Comparison of ENCODE assay signal across 23 cellular contexts in the genomic region with DNA sequence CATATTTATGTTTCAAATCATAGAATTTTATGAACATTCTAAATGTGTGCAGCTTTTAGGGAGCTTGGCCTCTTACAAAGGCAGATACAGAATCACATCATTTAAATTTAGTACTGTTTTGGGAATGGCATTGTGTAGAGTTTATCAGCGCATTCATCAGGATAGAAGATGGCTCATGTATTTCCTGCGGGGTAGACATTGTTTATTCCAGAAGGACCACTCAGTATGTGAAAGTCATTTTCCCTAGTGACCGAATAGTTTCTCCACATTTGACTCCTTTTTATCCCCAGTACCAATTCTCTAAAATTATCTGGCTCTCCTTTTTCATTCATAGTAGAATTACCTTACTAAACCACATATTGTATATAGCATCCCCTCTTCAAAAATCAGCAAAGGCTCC.
A peak's percentile ranks its signal among the peaks of the same experiment; 100 is the strongest.
DNase-seq lines count a peak whose midpoint lies in the region; ATAC-seq, FAIRE-seq and TF ChIP-seq lines count a peak whose summit lies in the region.
"Had no signal": no experiment of that assay in that cellular context is flagged by ENCODE, and none has a peak within 500 bp of the region (broad histone marks: within the 10 kb centered on the region; RNA-seq: fewer than 3 reads in every experiment).

No MANE protein-coding gene starts in this region.

- H3K4me1 ChIP-seq in H1 (replicated peaks in 1 of 4; ENCODE audit: control insufficient read depth in 3 of 4, insufficient read depth in 4 of 4, low read length in 3 of 4), result no peaks in the 10 kb centered on the region
- no peaks in the 10 kb centered on the region for H3K4me1 ChIP-seq in osteoblast (ENCODE audit: insufficient read depth, low read length)
- H3K4me1 ChIP-seq in upper lobe of right lung, result no peaks in the 10 kb centered on the region
- H3K4me1 ChIP-seq: BLaER1 treated with 17β-estradiol and CSF1 and Interleukin-3, amounts not matched to agents 10 nM and 100 nM; Caco-2 had no signal

- no peak overlapping the region for H3K4ac ChIP-seq in H1 (replicated peaks; ENCODE audit: insufficient read length, low read depth, low read length)

- POLR2A ChIA-PET in H1 (lab: Charles Lee; ENCODE audit: partially characterized antibody), result no interaction called here

- WGBS in H1 (ENCODE audit: extremely low coverage in 1 of 2, insufficient coverage in 1 of 2, insufficient read length in 1 of 2, insufficient replicate concordance in 2 of 2, low coverage in 1 of 2, low lambda C conversion rate in 2 of 2, missing lambda C conversion rate in 1 of 2), 2 experiments, result 74% methylated on average over 3 of the region's 3 CpGs; no CpG with 5 or more reads in 1 of the 2 experiments

- no peaks in the 10 kb centered on the region for H3K79me2 ChIP-seq in H1 (ENCODE audit: control insufficient read depth in 1 of 2, insufficient read depth in 2 of 2, low read length in 2 of 2)
- no peaks in the 10 kb centered on the region for H3K79me2 ChIP-seq in osteoblast (ENCODE audit: insufficient read depth, low read length)

- no peak overlapping the region for H3K56ac ChIP-seq in H1 (replicated peaks; ENCODE audit: insufficient read length, low read depth, low read length)

- no peak overlapping the region for H2BK12ac ChIP-seq in H1 (ENCODE audit: low read depth, low read length)

- no peak overlapping the region for H2BK20ac ChIP-seq in H1 (ENCODE audit: low read length)

- DNase-seq in GM04503 (ENCODE audit: low read depth), result peak; percentile 27
- no peak for DNase-seq in H1 (ENCODE audit: low read depth in 1 of 2, low spot score in 2 of 2)
- peak; percentile 15 for DNase-seq in osteoblast (ENCODE audit: insufficient read length, low spot score, missing footprints)
- no peak for DNase-seq in NCI-H2107 (lab: John Stamatoyannopoulos, UW)
- DNase-seq in frontal cortex (ENCODE audit: low spot score in 2 of 2), result no peak
- DNase-seq in upper lobe of right lung, result no peak
- DNase-seq: 8988T; ACHN; AML-193; Caco-2; Calu3; CD4-positive, alpha-beta T cell; CD8-positive, alpha-beta T cell; DMS79 treated with DMSO at 0.1 percent for 48 hours; GF-D8 had no signal

- TF ChIP-seq POLR2A in H1 (IDR thresholded peaks at IDR 0.05; ENCODE audit: control extremely low read depth in 1 of 2, low read depth in 2 of 2, low read length in 2 of 2), result no peak

- no peak overlapping the region for H2AK5ac ChIP-seq in H1 (ENCODE audit: low read depth, low read length)

- no peak overlapping the region for H4K5ac ChIP-seq in H1 (ENCODE audit: insufficient read length, low read depth, low read length)

- H4K8ac ChIP-seq in H1 (ENCODE audit: extremely low read depth, insufficient read depth, low read length), result no peak overlapping the region

- H2BK15ac ChIP-seq in H1 (ENCODE audit: low read length), result no peak overlapping the region

- H3K9me3 ChIP-seq in H1 (ENCODE audit: insufficient read depth in 2 of 2, low read depth in 1 of 2, low read length in 1 of 2) (no peaks in the 10 kb centered on the region), osteoblast (ENCODE audit: low read depth, low read length) (no peaks in the 10 kb centered on the region), upper lobe of right lung (no peaks in the 10 kb centered on the region)
- H3K9me3 ChIP-seq: BLaER1 treated with 17β-estradiol and CSF1 and Interleukin-3, amounts not matched to agents 10 nM and 100 nM; Caco-2 had no signal

- no peak overlapping the region for H3K18ac ChIP-seq in H1 (ENCODE audit: extremely low read depth, low read length)

- 0 out of 2 replicates have a peak overlapping the region, but pooled peaks have one; percentile 67 for H2AFZ ChIP-seq in H1 (ENCODE audit: low read length)
- no peak overlapping the region for H2AFZ ChIP-seq in osteoblast (ENCODE audit: low read length)

- no peak overlapping the region for H3K14ac ChIP-seq in H1 (ENCODE audit: insufficient read length)

- CTCF ChIA-PET in H1 (lab: Charles Lee; ENCODE audit: partially characterized antibody), result interaction anchor here (0.7 to 1.2 kb wide), 3 partner anchors 13 to 94 kb away, joined by 3 read pairs; no protein-coding TSS in a partner anchor

- no peak overlapping the region for H2BK5ac ChIP-seq in H1 (ENCODE audit: low read depth, low read length)

- no peak overlapping the region for H4K91ac ChIP-seq in H1 (replicated peaks; ENCODE audit: insufficient read length, low read length)

- no peak overlapping the region for H2BK120ac ChIP-seq in H1 (replicated peaks; ENCODE audit: low read depth, low read length)

- no peak for TF ChIP-seq CTCF in H1 (IDR thresholded peaks at IDR 0.05; ENCODE audit: control extremely low read depth in 1 of 3, insufficient read depth in 1 of 3, low read depth in 1 of 3, low read length in 3 of 3)
- TF ChIP-seq CTCF in osteoblast (IDR thresholded peaks at IDR 0.05; ENCODE audit: extremely low read depth, low read depth, low read length), result no peak
- no peak for TF ChIP-seq CTCF in upper lobe of right lung (IDR thresholded peaks at IDR 0.05)

- H3K4me2 ChIP-seq in H1 (ENCODE audit: insufficient read depth in 1 of 2, low read depth in 2 of 2, low read length in 2 of 2), result no peak overlapping the region
- no peak overlapping the region for H3K4me2 ChIP-seq in osteoblast (ENCODE audit: insufficient read depth, low read length)
- H3K4me2 ChIP-seq: BLaER1 treated with 17β-estradiol and CSF1 and Interleukin-3, amounts not matched to agents 10 nM and 100 nM had no signal

- H3K9ac ChIP-seq in H1 (replicated peaks in 1 of 4; ENCODE audit: extremely low read depth in 1 of 4, low read depth in 3 of 4, low read length in 3 of 4), result no peak overlapping the region
- H3K9ac ChIP-seq: BLaER1 treated with 17β-estradiol and CSF1 and Interleukin-3, amounts not matched to agents 10 nM and 100 nM had no signal

- no peaks in the 10 kb centered on the region for H3K23me2 ChIP-seq in H1 (ENCODE audit: low read depth, low read length)

- H3K79me1 ChIP-seq in H1 (ENCODE audit: low read depth, low read length), result no peaks in the 10 kb centered on the region

- no peaks in the 10 kb centered on the region for H3K36me3 ChIP-seq in H1 (ENCODE audit: control insufficient read depth in 2 of 4, insufficient read depth in 4 of 4, low read length in 3 of 4)
- H3K36me3 ChIP-seq in osteoblast (ENCODE audit: insufficient read depth, low read length), result no peaks in the 10 kb centered on the region
- H3K36me3 ChIP-seq in upper lobe of right lung, result no peaks in the 10 kb centered on the region
- H3K36me3 ChIP-seq: BLaER1 treated with 17β-estradiol and CSF1 and Interleukin-3, amounts not matched to agents 10 nM and 100 nM had no signal

- no peak for ATAC-seq in upper lobe of right lung
- ATAC-seq: CD8-positive, alpha-beta T cell; GM12878 had no signal

- H4K20me1 ChIP-seq in H1 (replicated peaks in 1 of 2; ENCODE audit: control insufficient read depth in 1 of 2, insufficient read depth in 2 of 2, low read length in 2 of 2) (no peaks in the 10 kb centered on the region), osteoblast (ENCODE audit: insufficient read depth, low read length) (no peaks in the 10 kb centered on the region)
- H4K20me1 ChIP-seq: BLaER1 treated with 17β-estradiol and CSF1 and Interleukin-3, amounts not matched to agents 10 nM and 100 nM had no signal

- H3K4me3 ChIP-seq in H1 (ENCODE audit: extremely low read depth in 1 of 4, insufficient read depth in 2 of 4, low read depth in 3 of 4, low read length in 4 of 4) (no peak overlapping the region), osteoblast (ENCODE audit: insufficient read depth, low read length) (no peak overlapping the region), upper lobe of right lung (no peak overlapping the region)
- H3K4me3 ChIP-seq: BLaER1 treated with 17β-estradiol and CSF1 and Interleukin-3, amounts not matched to agents 10 nM and 100 nM; GM12878 had no signal

- FAIRE-seq in H1 (lab: Jason Lieb, UNC), result no peak
- no peak for FAIRE-seq in frontal cortex (lab: Jason Lieb, UNC)
- FAIRE-seq: A204.1, D721Med, G401.6, GM12878, GM12892, GM18507 had no signal

- no peak overlapping the region for H3K23ac ChIP-seq in H1 (ENCODE audit: insufficient read length)

- TF ChIP-seq EP300 in H1 (IDR thresholded peaks at IDR 0.05; ENCODE audit: borderline replicate concordance in 1 of 2, low read depth in 2 of 2, low read length in 2 of 2), result no peak

- intact Hi-C loops in upper lobe of right lung (cut with DNase I), result no loop called here

- H3K27me3 ChIP-seq in H1 (replicated peaks in 1 of 4; ENCODE audit: control insufficient read depth in 3 of 4, extremely low read depth in 1 of 4, insufficient read depth in 3 of 4, low read length in 3 of 4), result no peaks in the 10 kb centered on the region
- no peaks in the 10 kb centered on the region for H3K27me3 ChIP-seq in osteoblast (ENCODE audit: insufficient read depth, low read length)
- no peaks in the 10 kb centered on the region for H3K27me3 ChIP-seq in upper lobe of right lung
- H3K27me3 ChIP-seq: BLaER1 treated with 17β-estradiol and CSF1 and Interleukin-3, amounts not matched to agents 10 nM and 100 nM had no signal

- TF ChIP-seq RAD21 in H1 (IDR thresholded peaks at IDR 0.05 in 1 of 2, conservative IDR thresholded peaks at IDR 0.05 in 1 of 2; ENCODE audit: low read depth in 2 of 2, low read length in 2 of 2), result no peak

- no peak overlapping the region for H3K27ac ChIP-seq in H1 (ENCODE audit: low read depth, low read length)
- H3K27ac ChIP-seq in osteoblast (ENCODE audit: low read depth, low read length), result no peak overlapping the region
- H3K27ac ChIP-seq in upper lobe of right lung, result no peak overlapping the region
- H3K27ac ChIP-seq: BLaER1 treated with 17β-estradiol and CSF1 and Interleukin-3, amounts not matched to agents 10 nM and 100 nM; C4-2B had no signal

TF ChIP-seq in H1, 55 proteins besides CTCF, POLR2A, EP300 and RAD21 (continues in another document):
- TF ChIP-seq RNF2 (IDR thresholded peaks at IDR 0.05; ENCODE audit: borderline replicate concordance, low read depth, low read length, missing control alignments, poor library complexity, severe bottlenecking) (no peak), JUN (IDR thresholded peaks at IDR 0.05; ENCODE audit: low read depth, low read length) (no peak), CBX5 (IDR thresholded peaks at IDR 0.05; ENCODE audit: low read depth, low read length) (no peak), GTF2F1 (IDR thresholded peaks at IDR 0.05; ENCODE audit: borderline replicate concordance, low read depth, low read length) (no peak), BCL11A (IDR thresholded peaks at IDR 0.05; ENCODE audit: low read depth in 2 of 2, low read length in 2 of 2) (no peak), KDM1A (IDR thresholded peaks at IDR 0.05; ENCODE audit: borderline replicate concordance, low read length) (no peak), SP4 (IDR thresholded peaks at IDR 0.05; ENCODE audit: low read length) (no peak), SAP30 (IDR thresholded peaks at IDR 0.05; ENCODE audit: insufficient read depth, insufficient replicate concordance, low read length) (no peak)
- TF ChIP-seq, protein P1, sequence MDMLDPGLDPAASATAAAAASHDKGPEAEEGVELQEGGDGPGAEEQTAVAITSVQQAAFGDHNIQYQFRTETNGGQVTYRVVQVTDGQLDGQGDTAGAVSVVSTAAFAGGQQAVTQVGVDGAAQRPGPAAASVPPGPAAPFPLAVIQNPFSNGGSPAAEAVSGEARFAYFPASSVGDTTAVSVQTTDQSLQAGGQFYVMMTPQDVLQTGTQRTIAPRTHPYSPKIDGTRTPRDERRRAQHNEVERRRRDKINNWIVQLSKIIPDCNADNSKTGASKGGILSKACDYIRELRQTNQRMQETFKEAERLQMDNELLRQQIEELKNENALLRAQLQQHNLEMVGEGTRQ (IDR thresholded peaks at IDR 0.05; ENCODE audit: low read length), result no peak

Comparison
In these comparisons a context has a peak if more than half of its experiments do, and no peak if none do; other contexts are left out.
1. DNase-seq: peak in GM04503 (single experiment) and osteoblast (single experiment); none in H1 (0 of 2), NCI-H2107 (single experiment), frontal cortex (0 of 2) and upper lobe of right lung (single experiment).